Comparison of ENCODE assay signal across 31 cellular contexts in genomic region chr16:1059310-1059709, GRCh38. TPM values are rescaled to one million over a fixed set of nuclear protein-coding genes. Genes with fewer than 3 reads are reported as not detected.
"Had no signal": no experiment of that assay in that cellular context is flagged by ENCODE, and none has a peak within 500 bp of the region (broad histone marks: within the 10 kb centered on the region; RNA-seq: fewer than 3 reads in every experiment).

No MANE protein-coding gene starts in this region.

- H3K9me3 ChIP-seq: gastrocnemius medialis, lower lobe of right lung, mucosa of descending colon had no signal

- H3K36me3 ChIP-seq: esophagus squamous epithelium, gastrocnemius medialis, heart right ventricle, left lung, lower lobe of right lung had no signal

- ATAC-seq: esophagus mucosa, gastrocnemius medialis, heart right ventricle, left cardiac atrium, left lung, left ventricle myocardium superior, lower lobe of right lung, mucosa of descending colon had no signal

- H3K36me3 Mint-ChIP-seq: mesothelial cell of epicardium had no signal

- H3K4me1 Mint-ChIP-seq: mesothelial cell of epicardium, naive B cell had no signal

- DNase-seq: dermis blood vessel endothelial cell; dorsolateral prefrontal cortex; effector CD4-positive, alpha-beta T cell; effector memory CD4-positive, alpha-beta T cell; erythroblast; esophagus squamous epithelium; foreskin fibroblast; foreskin melanocyte; gastrocnemius medialis; glutamatergic neuron; head of caudate nucleus; heart right ventricle; hippocampal formation; left cardiac atrium; left lung; left ventricle myocardium superior; lower lobe of right lung; mesenchymal stem cell; mucosa of descending colon; naive B cell had no signal

- H3K4me1 ChIP-seq: gastrocnemius medialis, left lung, lower lobe of right lung had no signal

- H3K4me3 ChIP-seq: coronary artery, dorsolateral prefrontal cortex, esophagus squamous epithelium, gastrocnemius medialis, heart right ventricle, left lung, lower lobe of right lung, mucosa of descending colon had no signal

- H3K27ac ChIP-seq: coronary artery, dorsolateral prefrontal cortex, epithelial cell of prostate, esophagus squamous epithelium, gastrocnemius medialis, heart right ventricle, left lung, lower lobe of right lung had no signal

- H3K27ac Mint-ChIP-seq: mesothelial cell of epicardium, naive B cell had no signal

- H3K4me3 Mint-ChIP-seq: mesothelial cell of epicardium had no signal

RNA-seq across cellular contexts. Expression of gene SSTR5, which starts 13.2 kb away (rescaled TPM):
- total RNA-seq: esophagus mucosa, esophagus squamous epithelium, glomerular endothelial cell, kidney epithelial cell, left lung, lower lobe of right lung, mesenteric fat pad, mesothelial cell of epicardium, mucosa of descending colon had no signal
- polyA plus RNA-seq: keratinocyte had no signal

RNA-seq across cellular contexts. Expression of gene C1QTNF8, which starts 36.7 kb away (rescaled TPM):
- total RNA-seq: dermis blood vessel endothelial cell, esophagus mucosa, esophagus squamous epithelium, gastrocnemius medialis, glomerular endothelial cell, kidney epithelial cell, left cardiac atrium, left lung, left ventricle myocardium superior, lower leg skin, lower lobe of right lung, lung microvascular endothelial cell, mesenteric fat pad, mesothelial cell of epicardium, mucosa of descending colon, myocyte had no signal
- polyA plus RNA-seq: heart right ventricle, keratinocyte had no signal
